11 cellular contexts compared by ENCODE assay signal in the genomic region with DNA sequence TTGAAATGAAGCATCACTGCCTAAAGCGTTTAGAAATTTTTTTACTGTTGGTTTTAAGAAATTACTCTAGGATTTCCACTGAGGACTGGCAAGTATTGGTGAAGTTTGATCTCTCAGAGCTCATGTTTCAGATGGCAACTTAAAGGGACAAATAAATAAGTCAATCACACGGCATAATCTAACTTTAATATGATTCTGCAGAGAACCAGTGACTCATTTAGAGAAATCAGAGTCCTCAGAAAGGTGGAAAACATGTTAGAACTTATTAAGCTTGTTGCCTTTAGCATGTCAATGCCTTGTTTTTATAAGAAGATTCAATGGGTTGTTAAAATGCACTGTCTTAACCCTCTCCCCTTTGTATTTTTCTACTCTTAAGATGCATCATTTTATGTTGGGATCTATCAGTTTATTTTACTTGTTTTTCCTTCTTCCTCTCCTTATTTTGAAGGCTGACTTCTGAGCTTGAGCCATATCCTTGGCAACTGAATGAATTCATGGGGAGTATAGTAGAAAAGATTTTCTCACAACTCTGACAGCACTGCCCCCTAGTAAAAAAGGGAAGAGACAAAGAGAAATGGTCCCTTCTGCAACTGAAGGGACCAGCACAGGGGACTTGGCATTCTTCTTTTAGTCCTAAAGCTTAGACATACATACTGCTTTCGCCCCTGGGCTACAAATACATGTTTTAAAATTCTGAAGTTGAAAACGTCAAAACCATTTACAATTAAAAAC.
DNase-seq lines count a peak whose midpoint lies in the region; ATAC-seq lines count a peak whose summit lies in the region.
"Had no signal": no experiment of that assay in that cellular context is flagged by ENCODE, and none has a peak within 500 bp of the region (broad histone marks: within the 10 kb centered on the region; RNA-seq: fewer than 3 reads in every experiment).

No MANE protein-coding gene starts in this region.

- peak; percentile 34 for ATAC-seq in stimulated activated naive CD8-positive, alpha-beta T cell treated with anti-CD3 and anti-CD28 coated beads, Interleukin-15, amount 100 ng/mL, for 72 hours
- ATAC-seq in stimulated activated naive CD8-positive, alpha-beta T cell treated with anti-CD3 and anti-CD28 coated beads, Interleukin-15, Interleukin-2, amounts not matched to agents 100 U/mL and 50 U/mL, for 24 hours, result no peak
- no peak for ATAC-seq in HG03097 (IDR thresholded peaks at IDR 0.05; ENCODE audit: low FRiP score, unreplicated experiment)

- intact Hi-C loops in activated T-helper 1 cell treated with anti-CD3 and anti-CD28 coated beads, Interleukin-12 subunit alpha, Interleukin-12 subunit beta, Interleukin-2, Interleukin-4 antibody, amounts not matched to agents 30 ng/mL and 10 ng/mL and 1 ng/mL, durations not matched to agents 14 hours and 24 hours and 36 hours (cut with micrococcal nuclease), result loop anchor here (1.0 to 10.0 kb wide), 17 partner anchors 22 to 844 kb away; a partner anchor contains a TSS

- H3K27ac Mint-ChIP-seq in stimulated activated naive CD8-positive, alpha-beta T cell treated with anti-CD3 and anti-CD28 coated beads, Interleukin-15, amount 100 ng/mL, for 72 hours, result peak overlapping the region in 1 of 2 donors; percentile 87
- H3K27ac Mint-ChIP-seq in activated T-helper 1 cell treated with anti-CD3 and anti-CD28 coated beads, Interleukin-12 subunit alpha, Interleukin-12 subunit beta, Interleukin-2, Interleukin-4 antibody, amounts not matched to agents 30 ng/mL and 10 ng/mL and 1 ng/mL, durations not matched to agents 14 hours and 24 hours and 36 hours, result peak overlapping the region; percentile 81
- peak overlapping the region in 3 of 6 donors; percentile 42 to 88 (median 64) for H3K27ac Mint-ChIP-seq in immature natural killer cell

- no peaks in the 10 kb centered on the region for H3K9me3 Mint-ChIP-seq in stimulated activated naive CD8-positive, alpha-beta T cell treated with anti-CD3 and anti-CD28 coated beads, Interleukin-15, amount 100 ng/mL, for 72 hours
- no peaks in the 10 kb centered on the region for H3K9me3 Mint-ChIP-seq in activated T-helper 1 cell treated with anti-CD3 and anti-CD28 coated beads, Interleukin-12 subunit alpha, Interleukin-12 subunit beta, Interleukin-2, Interleukin-4 antibody, amounts not matched to agents 30 ng/mL and 10 ng/mL and 1 ng/mL, durations not matched to agents 14 hours and 24 hours and 36 hours
- no peaks in the 10 kb centered on the region for H3K9me3 Mint-ChIP-seq in immature natural killer cell

- no peaks in the 10 kb centered on the region for H3K36me3 Mint-ChIP-seq in activated T-helper 1 cell treated with anti-CD3 and anti-CD28 coated beads, Interleukin-12 subunit alpha, Interleukin-12 subunit beta, Interleukin-2, Interleukin-4 antibody, amounts not matched to agents 30 ng/mL and 10 ng/mL and 1 ng/mL, durations not matched to agents 14 hours and 24 hours and 36 hours (ENCODE audit: low read depth)
- H3K36me3 Mint-ChIP-seq in immature natural killer cell, result peaks cover 0 to 3% (median 0%) of the 10 kb centered on the region in 3 donors

- H3K27me3 Mint-ChIP-seq in stimulated activated naive CD8-positive, alpha-beta T cell treated with anti-CD3 and anti-CD28 coated beads, Interleukin-15, amount 100 ng/mL, for 72 hours, result no peaks in the 10 kb centered on the region
- H3K27me3 Mint-ChIP-seq in activated T-helper 1 cell treated with anti-CD3 and anti-CD28 coated beads, Interleukin-12 subunit alpha, Interleukin-12 subunit beta, Interleukin-2, Interleukin-4 antibody, amounts not matched to agents 30 ng/mL and 10 ng/mL and 1 ng/mL, durations not matched to agents 14 hours and 24 hours and 36 hours (ENCODE audit: insufficient read depth), result no peaks in the 10 kb centered on the region
- no peaks in the 10 kb centered on the region for H3K27me3 Mint-ChIP-seq in immature natural killer cell (ENCODE audit: low read depth in 3 of 3)

- no peak for DNase-seq in stimulated activated naive CD8-positive, alpha-beta T cell treated with anti-CD3 and anti-CD28 coated beads, Interleukin-15, amount 100 ng/mL, for 72 hours
- no peak for DNase-seq in stimulated activated naive CD8-positive, alpha-beta T cell treated with anti-CD3 and anti-CD28 coated beads, Interleukin-15, Interleukin-2, amounts not matched to agents 100 U/mL and 50 U/mL, for 24 hours
- no peak for DNase-seq in activated T-helper 1 cell treated with anti-CD3 and anti-CD28 coated beads, Interleukin-12 subunit alpha, Interleukin-12 subunit beta, Interleukin-2, Interleukin-4 antibody, amounts not matched to agents 30 ng/mL and 10 ng/mL and 1 ng/mL, durations not matched to agents 14 hours and 24 hours and 36 hours (ENCODE audit: low spot score)
- DNase-seq in immature natural killer cell (no peak), NCI-H1105 treated with DMSO at 0.1 percent for 48 hours (lab: John Stamatoyannopoulos, UW) (no peak)
- DNase-seq in stimulated activated CD4-positive, alpha-beta T cell treated with anti-CD3 and anti-CD28 coated beads, Interleukin-2, amount 100 ng/mL, for 24 hours, result no peak
- no peak for DNase-seq in stimulated activated CD4-positive, alpha-beta T cell treated with anti-CD3 and anti-CD28 coated beads, Interleukin-4, amount 100 ng/mL, for 1 hour
- DNase-seq: NCI-H82, small intestine, testis had no signal

- H3K4me3 Mint-ChIP-seq in stimulated activated naive CD8-positive, alpha-beta T cell treated with anti-CD3 and anti-CD28 coated beads, Interleukin-15, amount 100 ng/mL, for 72 hours, result peak overlapping the region in 1 of 2 donors; percentile 43
- peak overlapping the region; percentile 48 for H3K4me3 Mint-ChIP-seq in activated T-helper 1 cell treated with anti-CD3 and anti-CD28 coated beads, Interleukin-12 subunit alpha, Interleukin-12 subunit beta, Interleukin-2, Interleukin-4 antibody, amounts not matched to agents 30 ng/mL and 10 ng/mL and 1 ng/mL, durations not matched to agents 14 hours and 24 hours and 36 hours
- peak overlapping the region in 3 of 5 donors; percentile 17 to 53 (median 25) for H3K4me3 Mint-ChIP-seq in immature natural killer cell

- peaks cover 15% of the 10 kb centered on the region for H3K4me1 Mint-ChIP-seq in stimulated activated naive CD8-positive, alpha-beta T cell treated with anti-CD3 and anti-CD28 coated beads, Interleukin-15, amount 100 ng/mL, for 72 hours
- H3K4me1 Mint-ChIP-seq in activated T-helper 1 cell treated with anti-CD3 and anti-CD28 coated beads, Interleukin-12 subunit alpha, Interleukin-12 subunit beta, Interleukin-2, Interleukin-4 antibody, amounts not matched to agents 30 ng/mL and 10 ng/mL and 1 ng/mL, durations not matched to agents 14 hours and 24 hours and 36 hours (ENCODE audit: low read depth), result no peaks in the 10 kb centered on the region
- H3K4me1 Mint-ChIP-seq in immature natural killer cell, result peaks cover 18 to 21% of the 10 kb centered on the region in 2 donors
